Comparison of ENCODE assay signal across 9 cellular contexts in the genomic region with DNA sequence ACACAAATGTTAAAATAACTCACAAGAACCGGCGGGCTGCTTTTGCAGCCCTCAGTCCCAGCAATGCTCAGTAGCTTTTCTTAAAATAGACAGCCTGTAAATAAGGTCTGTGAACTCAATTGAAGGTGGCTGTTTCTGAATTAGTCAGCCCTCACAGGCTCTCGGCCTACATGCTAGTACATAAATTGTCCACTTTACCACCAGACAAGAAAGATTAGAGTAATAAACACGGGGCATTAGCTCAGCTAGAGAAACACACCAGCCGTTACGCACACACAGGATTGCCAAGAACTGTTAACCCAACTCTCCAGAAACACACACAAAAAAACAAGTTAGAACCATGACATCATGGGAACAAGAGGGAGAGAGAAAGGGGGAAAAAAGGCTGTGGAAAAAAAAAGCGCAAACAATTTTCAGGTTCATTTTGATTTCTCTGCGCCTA.
DNase-seq lines count a peak whose midpoint lies in the region; ATAC-seq, FAIRE-seq and TF ChIP-seq lines count a peak whose summit lies in the region.
"Had no signal": no experiment of that assay in that cellular context is flagged by ENCODE, and none has a peak within 500 bp of the region (broad histone marks: within the 10 kb centered on the region; RNA-seq: fewer than 3 reads in every experiment).

No MANE protein-coding gene starts in this region.

- 28% methylated on average over 6 of the region's 8 CpGs for WGBS in mesenchymal stem cell

- no peak overlapping the region for H3K23ac ChIP-seq in mesenchymal stem cell (ENCODE audit: low read length in 2 of 2)

- H3K4me1 ChIP-seq in mesenchymal stem cell (ENCODE audit: control insufficient read depth, insufficient read depth, low read depth, low read length): peaks cover 1% of the 10 kb centered on the region

- H3K18ac ChIP-seq in mesenchymal stem cell (ENCODE audit: low read depth in 1 of 2, low read length in 2 of 2): no peak overlapping the region

- no peak overlapping the region for H3K4me3 ChIP-seq in mesenchymal stem cell (ENCODE audit: insufficient read depth in 1 of 2, low read depth in 1 of 2, low read length in 2 of 2)

- no peak overlapping the region for H4K91ac ChIP-seq in mesenchymal stem cell (ENCODE audit: low read length)

- H2BK12ac ChIP-seq in mesenchymal stem cell (ENCODE audit: low read length in 2 of 2): no peak overlapping the region

- DNase-seq in GM19239 (ENCODE audit: insufficient read length, low spot score) (no peak), mesenchymal stem cell (peak; percentile 98), foreskin melanocyte (no peak), GDM1 (lab: John Stamatoyannopoulos, UW) (no peak), NCI-H146 treated with DMSO at 0.1 percent for 48 hours (lab: John Stamatoyannopoulos, UW; ENCODE audit: unreplicated experiment) (no peak)
- no peak for DNase-seq in stimulated activated naive CD4-positive, alpha-beta T cell treated with Interleukin-2 at 50 U/mL for 16 hours (lab: John Stamatoyannopoulos, UW)

- H4K8ac ChIP-seq in mesenchymal stem cell (ENCODE audit: low read length): no peak overlapping the region

- no peak overlapping the region for H3K27ac ChIP-seq in mesenchymal stem cell (ENCODE audit: low read length, poor library complexity, severe bottlenecking)

- H2AFZ ChIP-seq in mesenchymal stem cell (ENCODE audit: low read depth, low read length): no peak overlapping the region

- no peak overlapping the region for H3K4me2 ChIP-seq in mesenchymal stem cell (ENCODE audit: low read length, poor library complexity, severe bottlenecking)

- no peaks in the 10 kb centered on the region for H3K27me3 ChIP-seq in mesenchymal stem cell (ENCODE audit: control insufficient read depth in 1 of 2, insufficient read depth in 1 of 2, low read length in 2 of 2)

- no peak overlapping the region for H2BK15ac ChIP-seq in mesenchymal stem cell (ENCODE audit: low read depth, poor library complexity, severe bottlenecking)

- peak; percentile 71 for FAIRE-seq in GM19239 (lab: Jason Lieb, UNC)

- H3K4ac ChIP-seq in mesenchymal stem cell (ENCODE audit: low read depth in 1 of 2, low read length in 2 of 2): no peak overlapping the region

- H3K9ac ChIP-seq in mesenchymal stem cell (ENCODE audit: low read length): peak overlapping the region; percentile 80

- H3K14ac ChIP-seq in mesenchymal stem cell (ENCODE audit: low read length in 2 of 2): no peak overlapping the region

- H2AK5ac ChIP-seq in mesenchymal stem cell (ENCODE audit: low read length, severe bottlenecking): peak overlapping the region; percentile 83

- H2BK120ac ChIP-seq in mesenchymal stem cell (ENCODE audit: low read depth, low read length): no peak overlapping the region

- H3K9me3 ChIP-seq in mesenchymal stem cell (ENCODE audit: control insufficient read depth, low read length): no peaks in the 10 kb centered on the region

- peaks cover 3 to 55% of the 10 kb centered on the region in 2 experiments for H3K36me3 ChIP-seq in mesenchymal stem cell (ENCODE audit: control insufficient read depth in 1 of 2, insufficient read depth in 2 of 2, low read depth in 1 of 2, low read length in 2 of 2)

- H2BK5ac ChIP-seq in mesenchymal stem cell (ENCODE audit: low read depth, low read length, poor library complexity, severe bottlenecking): no peak overlapping the region

- peaks cover 12% of the 10 kb centered on the region for H3K79me1 ChIP-seq in mesenchymal stem cell (replicated peaks; ENCODE audit: low read length, poor library complexity, severe bottlenecking)

- ATAC-seq in HG02885 (IDR thresholded peaks at IDR 0.05; ENCODE audit: poor library complexity, unreplicated experiment) (peak; percentile 100), SK-N-SH treated with all-trans-retinoic acid at 6 μM for 48 hours (no peak; the same call in 2 of the 3 replicates)
- ATAC-seq: Panc1 had no signal

TF ChIP-seq in SK-N-SH treated with all-trans-retinoic acid at 6 μM for 48 hours, 23 proteins besides CTCF, POLR2A, EP300 and RAD21:
- TF ChIP-seq GLIS3 (CRISPR knock-in tag; IDR thresholded peaks at IDR 0.05) (peak; percentile 41; the same call in 1 of the 2 replicates), ZFP3 (CRISPR knock-in tag; IDR thresholded peaks at IDR 0.05) (peak; percentile 61; the same call in 1 of the 2 replicates), ISL1 (CRISPR knock-in tag; IDR thresholded peaks at IDR 0.05) (peak; percentile 79), ZNF565 (CRISPR knock-in tag; conservative IDR thresholded peaks at IDR 0.05; ENCODE audit: low read depth) (no peak), TSHZ2 (CRISPR knock-in tag; IDR thresholded peaks at IDR 0.05) (peak; percentile 79; the same call in 1 of the 2 replicates), TCF4 (CRISPR knock-in tag; IDR thresholded peaks at IDR 0.05; ENCODE audit: borderline replicate concordance) (peak; percentile 48; the same call in 1 of the 2 replicates), ZNF8 (CRISPR knock-in tag; IDR thresholded peaks at IDR 0.05) (no peak), ESRRG (CRISPR knock-in tag; IDR thresholded peaks at IDR 0.05) (no peak), CSDC2 (CRISPR knock-in tag; IDR thresholded peaks at IDR 0.05) (no peak), ZFP30 (CRISPR knock-in tag; IDR thresholded peaks at IDR 0.05) (no peak), PPARA (CRISPR knock-in tag; IDR thresholded peaks at IDR 0.05; ENCODE audit: borderline replicate concordance) (no peak), TOX (CRISPR knock-in tag; IDR thresholded peaks at IDR 0.05; ENCODE audit: borderline replicate concordance) (no peak)
- TF ChIP-seq, protein P1, sequence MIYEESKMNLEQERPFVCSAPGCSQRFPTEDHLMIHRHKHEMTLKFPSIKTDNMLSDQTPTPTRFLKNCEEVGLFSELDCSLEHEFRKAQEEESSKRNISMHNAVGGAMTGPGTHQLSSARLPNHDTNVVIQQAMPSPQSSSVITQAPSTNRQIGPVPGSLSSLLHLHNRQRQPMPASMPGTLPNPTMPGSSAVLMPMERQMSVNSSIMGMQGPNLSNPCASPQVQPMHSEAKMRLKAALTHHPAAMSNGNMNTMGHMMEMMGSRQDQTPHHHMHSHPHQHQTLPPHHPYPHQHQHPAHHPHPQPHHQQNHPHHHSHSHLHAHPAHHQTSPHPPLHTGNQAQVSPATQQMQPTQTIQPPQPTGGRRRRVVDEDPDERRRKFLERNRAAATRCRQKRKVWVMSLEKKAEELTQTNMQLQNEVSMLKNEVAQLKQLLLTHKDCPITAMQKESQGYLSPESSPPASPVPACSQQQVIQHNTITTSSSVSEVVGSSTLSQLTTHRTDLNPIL (CRISPR knock-in tag; IDR thresholded peaks at IDR 0.05; ENCODE audit: low read depth): peak; percentile 91
TF ChIP-seq in SK-N-SH treated with all-trans-retinoic acid at 6 μM for 48 hours: peak in this region for 6.
